13 cellular contexts compared by ENCODE assay signal in genomic region chr17:2777242-2777867, GRCh38. TPM values are rescaled to one million over a fixed set of nuclear protein-coding genes. Genes with fewer than 3 reads are reported as not detected.
A peak's percentile ranks its signal among the peaks of the same experiment; 100 is the strongest.
DNase-seq lines count a peak whose midpoint lies in the region; ATAC-seq, FAIRE-seq and TF ChIP-seq lines count a peak whose summit lies in the region.
"Had no signal": no experiment of that assay in that cellular context is flagged by ENCODE, and none has a peak within 500 bp of the region (broad histone marks: within the 10 kb centered on the region; RNA-seq: fewer than 3 reads in every experiment).

No MANE protein-coding gene starts in this region.

- H3K36me3 Mint-ChIP-seq in activated CD4-positive, alpha-beta memory T cell treated with anti-CD3 and anti-CD28 coated beads, Interleukin-2, amount 10 ng/mL, durations not matched to agents 7 days and 5 days (ENCODE audit: low read depth): no peaks in the 10 kb centered on the region

- intact Hi-C loops in left colon (cut with DNase I, micrococcal nuclease): no loop called here

- H3K27me3 Mint-ChIP-seq in activated CD4-positive, alpha-beta memory T cell treated with anti-CD3 and anti-CD28 coated beads, Interleukin-2, amount 10 ng/mL, durations not matched to agents 7 days and 5 days: peaks cover 47% of the 10 kb centered on the region

- H3K27ac ChIP-seq in A549: peak overlapping the region in 1 of 2 experiments; percentile 75; a peak in 2 of 6 replicates
- H3K27ac ChIP-seq: ovary had no signal

- peak overlapping the region; percentile 13 for H3K4me3 Mint-ChIP-seq in activated CD4-positive, alpha-beta memory T cell treated with anti-CD3 and anti-CD28 coated beads, Interleukin-2, amount 10 ng/mL, durations not matched to agents 7 days and 5 days
- H3K4me3 Mint-ChIP-seq: T-helper 2 cell treated with Interferon-gamma antibody and Interleukin-4, amounts not matched to agents 5 μg/mL and 100 μg/mL, for 36 hours had no signal

- POLR2A ChIA-PET in A549 (lab: Yijun Ruan, JAX): no interaction called here
- POLR2A ChIA-PET in activated CD4-positive, alpha-beta memory T cell treated with anti-CD3 and anti-CD28 coated beads, Interleukin-2, amount 10 ng/mL, durations not matched to agents 7 days and 5 days (lab: Charles Lee): no interaction called here

- peaks cover 5% of the 10 kb centered on the region for H3K4me1 ChIP-seq in A549

- H3K4me2 ChIP-seq in A549: peak overlapping the region; percentile 99

- CTCF ChIA-PET in A549 (lab: Yijun Ruan, JAX): interaction anchor here (0.8 to 2.4 kb wide), 5 partner anchors 9 to 758 kb away, joined by 3 to 24 read pairs (median 3); no protein-coding TSS in a partner anchor
- CTCF ChIA-PET in activated CD4-positive, alpha-beta memory T cell treated with anti-CD3 and anti-CD28 coated beads, Interleukin-2, amount 10 ng/mL, durations not matched to agents 7 days and 5 days (lab: Charles Lee): interaction anchor here (1.5 to 1.8 kb wide), 2 partner anchors 9 to 37 kb away, joined by 3 to 7 read pairs; no protein-coding TSS in a partner anchor

- no peak for TF ChIP-seq EP300 in A549 (IDR thresholded peaks at IDR 0.05)

- no peak for TF ChIP-seq RAD21 in A549 (conservative IDR thresholded peaks at IDR 0.05 in 1 of 2, IDR thresholded peaks at IDR 0.05 in 1 of 2)

- ATAC-seq in A549 (peak; percentile 11 to 42; a peak in 3 of 6 replicates), left colon (peak; percentile 16), GM18870 (IDR thresholded peaks at IDR 0.05; ENCODE audit: unreplicated experiment) (no peak), HG02642 (IDR thresholded peaks at IDR 0.05; ENCODE audit: poor library complexity, unreplicated experiment) (no peak), HG02798 (IDR thresholded peaks at IDR 0.05; ENCODE audit: poor library complexity, unreplicated experiment) (no peak)

- 0 out of 3 replicates have a peak, but pooled peaks have one; percentile 12 for TF ChIP-seq CTCF in A549 (IDR thresholded peaks at IDR 0.05)
- TF ChIP-seq CTCF in D721Med (IDR thresholded peaks at IDR 0.05; ENCODE audit: insufficient read depth, missing control alignments): no peak

- H3K4me1 Mint-ChIP-seq in activated CD4-positive, alpha-beta memory T cell treated with anti-CD3 and anti-CD28 coated beads, Interleukin-2, amount 10 ng/mL, durations not matched to agents 7 days and 5 days: peaks cover 12% of the 10 kb centered on the region

- 53% methylated on average over 9 of the region's 11 CpGs for WGBS in A549 (ENCODE audit: missing lambda C conversion rate)

- no peak for TF ChIP-seq POLR2A in A549 (IDR thresholded peaks at IDR 0.05; ENCODE audit: low read length)

- DNase-seq in A549 (ENCODE audit: low read depth in 1 of 2, low spot score in 1 of 2): no peak
- peak; percentile 48 for DNase-seq in D721Med (ENCODE audit: insufficient read length, low spot score)
- no peak for DNase-seq in activated CD4-positive, alpha-beta memory T cell treated with anti-CD3 and anti-CD28 coated beads, Interleukin-2, amount 10 ng/mL, durations not matched to agents 7 days and 5 days
- no peak for DNase-seq in left colon
- no peak for DNase-seq in NCI-H2029 treated with DMSO at 0.1 percent for 48 hours (lab: John Stamatoyannopoulos, UW)
- DNase-seq: NCI-H187, ovary had no signal

- H3K4me3 ChIP-seq in A549: peak overlapping the region; percentile 62
- H3K4me3 ChIP-seq: ovary had no signal

- H3K27ac Mint-ChIP-seq in activated CD4-positive, alpha-beta memory T cell treated with anti-CD3 and anti-CD28 coated beads, Interleukin-2, amount 10 ng/mL, durations not matched to agents 7 days and 5 days: no peak overlapping the region
- H3K27ac Mint-ChIP-seq: T-helper 2 cell treated with Interferon-gamma antibody and Interleukin-4, amounts not matched to agents 5 μg/mL and 100 μg/mL, for 36 hours had no signal

- H3K9me3 Mint-ChIP-seq in activated CD4-positive, alpha-beta memory T cell treated with anti-CD3 and anti-CD28 coated beads, Interleukin-2, amount 10 ng/mL, durations not matched to agents 7 days and 5 days: no peaks in the 10 kb centered on the region
- H3K9me3 Mint-ChIP-seq: T-helper 2 cell treated with Interferon-gamma antibody and Interleukin-4, amounts not matched to agents 5 μg/mL and 100 μg/mL, for 36 hours had no signal

- FAIRE-seq in A549 (lab: Jason Lieb, UNC): no peak
- no peak for FAIRE-seq in D721Med (lab: Jason Lieb, UNC)
- FAIRE-seq: frontal cortex, G401.6 had no signal

- H3K9me3 ChIP-seq in A549: no peaks in the 10 kb centered on the region
- H3K9me3 ChIP-seq: ovary had no signal

TF ChIP-seq in A549, 52 proteins besides CTCF, POLR2A, EP300 and RAD21:
- no peak for TF ChIP-seq TFCP2L1 (CRISPR knock-in tag; IDR thresholded peaks at IDR 0.05)
- no peak for TF ChIP-seq JUN (IDR thresholded peaks at IDR 0.05)
- no peak for TF ChIP-seq FOXS1 (CRISPR knock-in tag; IDR thresholded peaks at IDR 0.05)
- TF ChIP-seq GATA3 (IDR thresholded peaks at IDR 0.05; ENCODE audit: borderline replicate concordance): no peak
- no peak for TF ChIP-seq FOSB (CRISPR knock-in tag; IDR thresholded peaks at IDR 0.05)
- no peak for TF ChIP-seq REST (IDR thresholded peaks at IDR 0.05)
- no peak for TF ChIP-seq SREBF2 (IDR thresholded peaks at IDR 0.05)
- no peak for TF ChIP-seq EHMT2 (IDR thresholded peaks at IDR 0.05; ENCODE audit: low read depth)
- TF ChIP-seq MAX (IDR thresholded peaks at IDR 0.05): no peak
- TF ChIP-seq ZNF302 (CRISPR knock-in tag; IDR thresholded peaks at IDR 0.05): no peak
- TF ChIP-seq HMGXB4 (CRISPR knock-in tag; IDR thresholded peaks at IDR 0.05; ENCODE audit: borderline replicate concordance): no peak
- TF ChIP-seq JUNB (IDR thresholded peaks at IDR 0.05): no peak
- TF ChIP-seq PHF8 (IDR thresholded peaks at IDR 0.05; ENCODE audit: borderline replicate concordance, low read depth): no peak

RNA-seq across cellular contexts. Expression of gene RAP1GAP2, which starts 18.9 kb away (rescaled TPM):
- polyA plus RNA-seq in A549 (2011; rRNA removed) (20.8 and 26.0 TPM in 2 replicates), A549 (2017; fragmentation: RNase III; extraction: RNeasy Plus Mini Kit Qiagen cat#74134 plus additional on column Dnase treatment) (7.0 to 10.4 TPM (median 8.3 TPM) in 3 replicates)
- polyA plus RNA-seq in A549 (2012; cell fraction: cytosol; rRNA removed): 11.1 and 14.6 TPM in 2 replicates
- polyA plus RNA-seq in A549 (2012; cell fraction: nucleus; rRNA removed): 48.9 and 50.0 TPM in 2 replicates
- 25.0 and 25.4 TPM in 2 replicates for polyA minus RNA-seq in A549 (2011; rRNA and poly(A)+ RNA removed)
- 10 to 100 TPM; 36.7 to 39.8 TPM for total RNA-seq in activated CD4-positive, alpha-beta memory T cell treated with anti-CD3 and anti-CD28 coated beads, Interleukin-2, amount 10 ng/mL, durations not matched to agents 7 days and 5 days
- 10 to 100 TPM; 40.8 to 55.2 TPM for total RNA-seq in left colon

RNA-seq across cellular contexts. Expression of gene CCDC92B, which starts 27.9 kb away (rescaled TPM):
- polyA plus RNA-seq in A549 (2011; rRNA removed): 0.05 and 0.07 TPM in 2 replicates
- polyA plus RNA-seq in A549 (2012; cell fraction: cytosol; rRNA removed): 0.11 and 0.16 TPM in 2 replicates
- polyA plus RNA-seq in A549 (2012; cell fraction: nucleus; rRNA removed): 0.28 and 0.36 TPM in 2 replicates
- 0.08 to 0.12 TPM (median 0.10 TPM) in 3 replicates for polyA plus RNA-seq in A549 (2017; fragmentation: RNase III; extraction: RNeasy Plus Mini Kit Qiagen cat#74134 plus additional on column Dnase treatment)
- 0.10 and 0.12 TPM in 2 replicates for polyA minus RNA-seq in A549 (2011; rRNA and poly(A)+ RNA removed)
- under 1 TPM in 1 of 2 experiments, not detected in 1; 0.10 TPM for total RNA-seq in activated CD4-positive, alpha-beta memory T cell treated with anti-CD3 and anti-CD28 coated beads, Interleukin-2, amount 10 ng/mL, durations not matched to agents 7 days and 5 days
- total RNA-seq in left colon: 1 to 10 TPM in 1 of 2 donors, under 1 TPM in 1; 0.92 to 1.5 TPM

Comparison
In these comparisons a context has a peak if more than half of its experiments do, and no peak if none do; other contexts are left out.
1. ATAC-seq: peak in A549 (2 of 2) and left colon (single experiment); none in GM18870 (single experiment), HG02642 (single experiment) and HG02798 (single experiment).